In genomic region chr13:113613789-113614379, GRCh38 we compare ENCODE assay signal across 18 cellular contexts. TPM values are rescaled to one million over a fixed set of nuclear protein-coding genes. Genes with fewer than 3 reads are reported as not detected.
DNase-seq lines count a peak whose midpoint lies in the region; ATAC-seq, FAIRE-seq and TF ChIP-seq lines count a peak whose summit lies in the region.
"Had no signal": no experiment of that assay in that cellular context is flagged by ENCODE, and none has a peak within 500 bp of the region (broad histone marks: within the 10 kb centered on the region; RNA-seq: fewer than 3 reads in every experiment).

No MANE protein-coding gene starts in this region.

- H3K79me2 ChIP-seq in H1 (ENCODE audit: control insufficient read depth in 1 of 2, insufficient read depth in 2 of 2, low read length in 2 of 2) (peaks cover 7 to 66% of the 10 kb centered on the region in 2 experiments), trophoblast cell (ENCODE audit: control insufficient read depth, insufficient read depth, low read length, poor library complexity) (no peaks in the 10 kb centered on the region)

- H3K9ac ChIP-seq in H1 (replicated peaks in 1 of 4; ENCODE audit: extremely low read depth in 1 of 4, low read depth in 3 of 4, low read length in 3 of 4) (no peak overlapping the region; a peak in 1 of 7 replicates), trophoblast cell (ENCODE audit: low read length) (no peak overlapping the region)
- H3K9ac ChIP-seq: BLaER1 had no signal

- H3K4me2 ChIP-seq in H1 (ENCODE audit: insufficient read depth in 1 of 2, low read depth in 2 of 2, low read length in 2 of 2) (no peak overlapping the region), trophoblast cell (ENCODE audit: low read length) (no peak overlapping the region)
- H3K4me2 ChIP-seq: BLaER1 had no signal

- H2BK120ac ChIP-seq in H1 (replicated peaks; ENCODE audit: low read depth, low read length) (no peak overlapping the region), trophoblast cell (ENCODE audit: insufficient read depth, low read length, poor library complexity) (no peak overlapping the region)

- H3K4me3 ChIP-seq in right cardiac atrium (ENCODE audit: low read length) = no peak overlapping the region
- no peak overlapping the region for H3K4me3 ChIP-seq in left ventricle myocardium inferior
- H3K4me3 ChIP-seq in H1 (ENCODE audit: extremely low read depth in 1 of 4, insufficient read depth in 2 of 4, low read depth in 3 of 4, low read length in 4 of 4) = no peak overlapping the region
- H3K4me3 ChIP-seq in trophoblast cell (ENCODE audit: low read depth, low read length) = peak overlapping the region; percentile 63
- H3K4me3 ChIP-seq: BLaER1, HAP-1 had no signal

- TF ChIP-seq CTCF in left ventricle myocardium inferior (IDR thresholded peaks at IDR 0.05; ENCODE audit: borderline replicate concordance) (no peak), H1 (IDR thresholded peaks at IDR 0.05; ENCODE audit: control extremely low read depth in 1 of 3, insufficient read depth in 1 of 3, low read depth in 1 of 3, low read length in 3 of 3) (no peak)

- H2BK12ac ChIP-seq in H1 (ENCODE audit: low read depth, low read length) (peak overlapping the region; percentile 60; the same call in 1 of the 2 replicates), trophoblast cell (ENCODE audit: low read length) (no peak overlapping the region)

- H3K23me2 ChIP-seq in H1 (ENCODE audit: low read depth, low read length) = peaks cover 8% of the 10 kb centered on the region

- no peak overlapping the region for H4K5ac ChIP-seq in H1 (ENCODE audit: insufficient read length, low read depth, low read length)

- intact Hi-C loops in right cardiac atrium (cut with DNase I) = no loop called here
- intact Hi-C loops in left ventricle myocardium inferior (cut with micrococcal nuclease) = no loop called here

- peak overlapping the region; percentile 24 for H3K23ac ChIP-seq in H1 (ENCODE audit: insufficient read length)
- H3K23ac ChIP-seq in trophoblast cell (ENCODE audit: low read length) = peak overlapping the region; percentile 18

- H2AK5ac ChIP-seq in H1 (ENCODE audit: low read depth, low read length) (peak overlapping the region; percentile 75; the same call in 1 of the 2 replicates), trophoblast cell (ENCODE audit: low read length) (no peak overlapping the region)

- H3K36me3 ChIP-seq in left ventricle myocardium inferior (peaks cover 14% of the 10 kb centered on the region), H1 (ENCODE audit: control insufficient read depth in 2 of 4, insufficient read depth in 4 of 4, low read length in 3 of 4) (peaks cover 2 to 13% (median 4%) of the 10 kb centered on the region in 4 experiments; a peak in 4 of 8 replicates), trophoblast cell (ENCODE audit: control insufficient read depth in 1 of 2, insufficient read depth in 2 of 2, low read length in 2 of 2) (peaks cover 22 to 39% of the 10 kb centered on the region in 2 experiments)

- H3K14ac ChIP-seq in H1 (ENCODE audit: insufficient read length) (no peak overlapping the region), trophoblast cell (ENCODE audit: low read length) (no peak overlapping the region)

- no peak overlapping the region for H4K12ac ChIP-seq in trophoblast cell (ENCODE audit: low read depth, low read length)

- peaks cover 0 to 19% of the 10 kb centered on the region in 2 experiments for H4K20me1 ChIP-seq in H1 (replicated peaks in 1 of 2; ENCODE audit: control insufficient read depth in 1 of 2, insufficient read depth in 2 of 2, low read length in 2 of 2)

- H3K56ac ChIP-seq in H1 (replicated peaks; ENCODE audit: insufficient read length, low read depth, low read length) = no peak overlapping the region

- H3K18ac ChIP-seq in H1 (ENCODE audit: extremely low read depth, low read length) = no peak overlapping the region
- no peak overlapping the region for H3K18ac ChIP-seq in trophoblast cell (ENCODE audit: low read length)

- H3K4me1 ChIP-seq in right cardiac atrium (ENCODE audit: control insufficient read depth, insufficient read depth, low read length) (peaks cover 8% of the 10 kb centered on the region), left ventricle myocardium inferior (peaks cover 16% of the 10 kb centered on the region), H1 (replicated peaks in 1 of 4; ENCODE audit: control insufficient read depth in 3 of 4, insufficient read depth in 4 of 4, low read length in 3 of 4) (peaks cover 5 to 14% (median 10%) of the 10 kb centered on the region in 4 experiments), trophoblast cell (ENCODE audit: control insufficient read depth in 1 of 2, insufficient read depth in 2 of 2, low read length in 2 of 2) (peaks cover 8 to 13% of the 10 kb centered on the region in 2 experiments)
- H3K4me1 ChIP-seq: HAP-1 had no signal

- TF ChIP-seq POLR2A in H1 (IDR thresholded peaks at IDR 0.05; ENCODE audit: control extremely low read depth in 1 of 2, low read depth in 2 of 2, low read length in 2 of 2) = no peak

- peak overlapping the region; percentile 10 for H3K4ac ChIP-seq in H1 (replicated peaks; ENCODE audit: insufficient read length, low read depth, low read length)
- no peak overlapping the region for H3K4ac ChIP-seq in trophoblast cell (ENCODE audit: low read depth, low read length)

- H3K27me3 ChIP-seq in right cardiac atrium (ENCODE audit: control insufficient read depth, insufficient read depth) (no peaks in the 10 kb centered on the region), left ventricle myocardium inferior (ENCODE audit: low read depth) (no peaks in the 10 kb centered on the region), H1 (replicated peaks in 1 of 4; ENCODE audit: control insufficient read depth in 3 of 4, extremely low read depth in 1 of 4, insufficient read depth in 3 of 4, low read length in 3 of 4) (no peaks in the 10 kb centered on the region; a peak in 1 of 7 replicates), trophoblast cell (ENCODE audit: insufficient read depth, low read length) (no peaks in the 10 kb centered on the region)
- H3K27me3 ChIP-seq: BLaER1 had no signal

- FAIRE-seq in HTR-8/SVneo (lab: Jason Lieb, UNC) (peak; percentile 78), H1 (lab: Jason Lieb, UNC) (peak; percentile 39)

- DNase-seq in right cardiac atrium = peak in 2 of 3 donors; percentile 4 to 12
- DNase-seq in left ventricle myocardium inferior = no peak
- no peak for DNase-seq in HTR-8/SVneo (ENCODE audit: insufficient read length, low spot score)
- no peak for DNase-seq in H1 (ENCODE audit: low read depth in 1 of 2, low spot score in 2 of 2)
- DNase-seq in trophoblast cell = no peak
- DNase-seq in NCI-H1417 treated with DMSO at 0.1 percent for 48 hours (lab: John Stamatoyannopoulos, UW) = no peak
- no peak for DNase-seq in amniotic stem cell (lab: John Stamatoyannopoulos, UW)
- DNase-seq in stimulated activated naive CD8-positive, alpha-beta T cell treated with anti-CD3 and anti-CD28 coated beads, Interleukin-15, Interleukin-2, amounts not matched to agents 100 U/mL and 50 U/mL, for 24 hours = no peak
- DNase-seq: AML-193; Calu3; CD8-positive, alpha-beta memory T cell; DMS 273 treated with DMSO at 0.1 percent for 48 hours; DMS79; GOT3 had no signal

- no peak for TF ChIP-seq EP300 in H1 (IDR thresholded peaks at IDR 0.05; ENCODE audit: borderline replicate concordance in 1 of 2, low read depth in 2 of 2, low read length in 2 of 2)

- H2AFZ ChIP-seq in H1 (ENCODE audit: low read length) = no peak overlapping the region
- H2AFZ ChIP-seq in trophoblast cell (ENCODE audit: insufficient read depth, low read length, poor library complexity) = no peak overlapping the region

- TF ChIP-seq RAD21 in H1 (IDR thresholded peaks at IDR 0.05 in 1 of 2, conservative IDR thresholded peaks at IDR 0.05 in 1 of 2; ENCODE audit: low read depth in 2 of 2, low read length in 2 of 2) = no peak

- WGBS in right cardiac atrium = 96% methylated on average over 16 of the region's 16 CpGs
- WGBS in H1 (ENCODE audit: extremely low coverage in 1 of 2, insufficient coverage in 1 of 2, insufficient read length in 1 of 2, insufficient replicate concordance in 2 of 2, low coverage in 1 of 2, low lambda C conversion rate in 2 of 2, missing lambda C conversion rate in 1 of 2), 2 experiments = 89 to 100% methylated on average over 6 to 16 of the region's 16 CpGs
- WGBS in trophoblast cell (ENCODE audit: extremely low coverage, insufficient coverage, insufficient read length) = 100% methylated on average over 8 of the region's 16 CpGs

- H2BK15ac ChIP-seq in H1 (ENCODE audit: low read length) = no peak overlapping the region; the same call in 1 of the 2 replicates

- H2BK5ac ChIP-seq in H1 (ENCODE audit: low read depth, low read length) (peak overlapping the region; percentile 46; the same call in 1 of the 2 replicates), trophoblast cell (ENCODE audit: low read depth, low read length, poor library complexity) (no peak overlapping the region)

- peak overlapping the region; percentile 68; the same call in 1 of the 2 replicates for H2BK20ac ChIP-seq in H1 (ENCODE audit: low read length)

- ATAC-seq in right cardiac atrium = no peak
- no peak for ATAC-seq in stimulated activated naive CD8-positive, alpha-beta T cell treated with anti-CD3 and anti-CD28 coated beads, Interleukin-15, Interleukin-2, amounts not matched to agents 100 U/mL and 50 U/mL, for 24 hours

- CTCF ChIA-PET in H1 (lab: Charles Lee; ENCODE audit: partially characterized antibody) = no interaction called here

- H4K91ac ChIP-seq in H1 (replicated peaks; ENCODE audit: insufficient read length, low read length) = peak overlapping the region; percentile 6
- no peak overlapping the region for H4K91ac ChIP-seq in trophoblast cell (ENCODE audit: low read depth, low read length)

- POLR2A ChIA-PET in H1 (lab: Charles Lee; ENCODE audit: partially characterized antibody) = interaction anchor here (0.7 to 0.8 kb wide), 2 partner anchors 10 to 38 kb away, joined by 3 to 4 read pairs; no protein-coding TSS in a partner anchor

- H4K8ac ChIP-seq in H1 (ENCODE audit: extremely low read depth, insufficient read depth, low read length) (peak overlapping the region; percentile 59; the same call in 1 of the 2 replicates), trophoblast cell (ENCODE audit: low read depth, low read length) (no peak overlapping the region)

- no peaks in the 10 kb centered on the region for H3K9me3 ChIP-seq in right cardiac atrium (ENCODE audit: control insufficient read depth, low read length)
- no peaks in the 10 kb centered on the region for H3K9me3 ChIP-seq in left ventricle myocardium inferior (replicated peaks)
- H3K9me3 ChIP-seq in H1 (ENCODE audit: insufficient read depth in 2 of 2, low read depth in 1 of 2, low read length in 1 of 2) = no peaks in the 10 kb centered on the region
- H3K9me3 ChIP-seq in trophoblast cell (ENCODE audit: insufficient read depth, low read depth, low read length) = peaks cover 11% of the 10 kb centered on the region
- H3K9me3 ChIP-seq: BLaER1, HAP-1 had no signal

- no peak overlapping the region for H3K27ac ChIP-seq in right cardiac atrium (ENCODE audit: low read length)
- no peak overlapping the region for H3K27ac ChIP-seq in left ventricle myocardium inferior (replicated peaks)
- no peak overlapping the region; the same call in 1 of the 2 replicates for H3K27ac ChIP-seq in H1 (ENCODE audit: low read depth, low read length)
- no peak overlapping the region for H3K27ac ChIP-seq in trophoblast cell (ENCODE audit: low read depth, low read length)
- H3K27ac ChIP-seq: 22Rv1, BLaER1 had no signal

- H3K79me1 ChIP-seq in H1 (ENCODE audit: low read depth, low read length) (peaks cover 34% of the 10 kb centered on the region), trophoblast cell (ENCODE audit: low read length) (no peaks in the 10 kb centered on the region)

RNA-seq across cellular contexts. Expression of gene TFDP1, which starts 29.3 kb away (rescaled TPM):
- total RNA-seq in right cardiac atrium = 10 to 100 TPM; 48.1 to 54.2 (median 51.1) TPM
- polyA plus RNA-seq in right cardiac atrium = 37.1 TPM
- total RNA-seq in left ventricle myocardium inferior = 48.7 TPM
- 81.9 and 84.8 TPM in 2 replicates for total RNA-seq in H1 (2021; fragmentation: NEBNext Ultra II Directional; extraction: Animal tissue kit (Norgen Biotek cat#: 25700))
- polyA plus RNA-seq in H1 (2011; rRNA removed) = 35.5 and 43.6 TPM in 2 replicates
- polyA plus RNA-seq in H1 (2011; cell fraction: cytosol; rRNA removed) = 51.7 TPM
- 54.2 TPM for polyA plus RNA-seq in H1 (2011; cell fraction: nucleus; rRNA removed)
- 68.2 to 75.6 TPM (median 71.3 TPM) in 4 replicates for polyA plus RNA-seq in H1 (2012, experiment 1 of 2)
- polyA plus RNA-seq in H1 (2012, experiment 2 of 2) = 27.7 TPM
- polyA plus RNA-seq in H1 (2013, experiment 1 of 2) = 54.0 TPM
- 54.0 TPM for polyA plus RNA-seq in H1 (2013, experiment 2 of 2)
- 51.8 and 52.5 TPM in 2 replicates for polyA minus RNA-seq in H1 (2011; rRNA and poly(A)+ RNA removed)
- polyA minus RNA-seq in H1 (2011; cell fraction: cytosol; rRNA and poly(A)+ RNA removed) = 33.2 TPM
- polyA minus RNA-seq in H1 (2011; cell fraction: nucleus; rRNA and poly(A)+ RNA removed) = 26.5 TPM
- 59.9 and 61.4 TPM in 2 replicates for polyA plus RNA-seq in trophoblast cell (2013)

RNA-seq across cellular contexts. Expression of gene ATP4B, which starts 44.1 kb away (rescaled TPM):
- total RNA-seq in right cardiac atrium = not detected
- polyA plus RNA-seq in right cardiac atrium = not detected
- not detected for total RNA-seq in left ventricle myocardium inferior
- not detected in 2 replicates for total RNA-seq in H1 (2021; fragmentation: NEBNext Ultra II Directional; extraction: Animal tissue kit (Norgen Biotek cat#: 25700))
- polyA plus RNA-seq in H1 (2011; rRNA removed) = 0.05 TPM in 1 of 2 replicates, not detected in the other
- polyA plus RNA-seq in H1 (2011; cell fraction: cytosol; rRNA removed) = not detected
- 0.07 TPM for polyA plus RNA-seq in H1 (2011; cell fraction: nucleus; rRNA removed)
- not detected in 4 replicates for polyA plus RNA-seq in H1 (2012, experiment 1 of 2)
- polyA plus RNA-seq in H1 (2012, experiment 2 of 2) = not detected
- polyA plus RNA-seq in H1 (2013, experiment 1 of 2) = not detected
- not detected for polyA plus RNA-seq in H1 (2013, experiment 2 of 2)
- not detected in 2 replicates for polyA minus RNA-seq in H1 (2011; rRNA and poly(A)+ RNA removed)
- not detected for polyA minus RNA-seq in H1 (2011; cell fraction: cytosol; rRNA and poly(A)+ RNA removed)
- not detected for polyA minus RNA-seq in H1 (2011; cell fraction: nucleus; rRNA and poly(A)+ RNA removed)
- polyA plus RNA-seq in trophoblast cell (2013) = not detected in 2 replicates
- total RNA-seq: Calu3; CD8-positive, alpha-beta memory T cell; G401 had no signal
- polyA plus RNA-seq: CD8-positive, alpha-beta memory T cell had no signal

RNA-seq across cellular contexts. Expression of gene GRK1, which starts 53.1 kb away (rescaled TPM):
- total RNA-seq in right cardiac atrium = under 1 TPM in 2 of 4 donors, not detected in 2; 0.24 to 0.66 TPM
- polyA plus RNA-seq in right cardiac atrium = 0.43 TPM
- total RNA-seq in left ventricle myocardium inferior = 0.85 TPM
- 0.21 TPM in 1 of 2 replicates, not detected in the other for total RNA-seq in H1 (2021; fragmentation: NEBNext Ultra II Directional; extraction: Animal tissue kit (Norgen Biotek cat#: 25700))
- 0.12 and 0.16 TPM in 2 replicates for polyA plus RNA-seq in H1 (2011; rRNA removed)
- 0.12 TPM for polyA plus RNA-seq in H1 (2011; cell fraction: cytosol; rRNA removed)
- 0.26 TPM for polyA plus RNA-seq in H1 (2011; cell fraction: nucleus; rRNA removed)
- polyA plus RNA-seq in H1 (2012, experiment 1 of 2) = 0.13 TPM in 2 of 4 replicates, not detected in the others
- 0.07 TPM for polyA plus RNA-seq in H1 (2012, experiment 2 of 2)
- not detected for polyA plus RNA-seq in H1 (2013, experiment 1 of 2)
- polyA plus RNA-seq in H1 (2013, experiment 2 of 2) = not detected
- polyA minus RNA-seq in H1 (2011; rRNA and poly(A)+ RNA removed) = 0.06 and 0.10 TPM in 2 replicates
- not detected for polyA minus RNA-seq in H1 (2011; cell fraction: cytosol; rRNA and poly(A)+ RNA removed)
- not detected for polyA minus RNA-seq in H1 (2011; cell fraction: nucleus; rRNA and poly(A)+ RNA removed)
- 0.01 and 0.03 TPM in 2 replicates for polyA plus RNA-seq in trophoblast cell (2013)
- total RNA-seq: Calu3; CD8-positive, alpha-beta memory T cell had no signal
- polyA plus RNA-seq: CD8-positive, alpha-beta memory T cell had no signal

Comparison
In these comparisons a context has a peak if more than half of its experiments do, and no peak if none do; other contexts are left out.
1. DNase-seq: peak in right cardiac atrium (2 of 3); none in left ventricle myocardium inferior (single experiment), HTR-8/SVneo (single experiment), H1 (0 of 2), trophoblast cell (0 of 2), NCI-H1417 treated with DMSO at 0.1 percent for 48 hours (single experiment), amniotic stem cell (single experiment) and stimulated activated naive CD8-positive, alpha-beta T cell treated with anti-CD3 and anti-CD28 coated beads, Interleukin-15, Interleukin-2, amounts not matched to agents 100 U/mL and 50 U/mL, for 24 hours (single experiment).